Comparison of ENCODE assay signal across 7 cellular contexts in genomic region chr7:8885480-8885879, GRCh38.
"Had no signal": no experiment of that assay in that cellular context is flagged by ENCODE, and none has a peak within 500 bp of the region (broad histone marks: within the 10 kb centered on the region; RNA-seq: fewer than 3 reads in every experiment).

No MANE protein-coding gene starts in this region.

- H3K4me3 ChIP-seq: GM12878 had no signal

- FAIRE-seq: GM12878, GM12891, GM12892, GM18507, GM19239 had no signal

- DNase-seq: GDM1, GF-D8 had no signal

- ATAC-seq: GM12878 had no signal
